ENCODE assay signal across 1 cellular context in the genomic region with DNA sequence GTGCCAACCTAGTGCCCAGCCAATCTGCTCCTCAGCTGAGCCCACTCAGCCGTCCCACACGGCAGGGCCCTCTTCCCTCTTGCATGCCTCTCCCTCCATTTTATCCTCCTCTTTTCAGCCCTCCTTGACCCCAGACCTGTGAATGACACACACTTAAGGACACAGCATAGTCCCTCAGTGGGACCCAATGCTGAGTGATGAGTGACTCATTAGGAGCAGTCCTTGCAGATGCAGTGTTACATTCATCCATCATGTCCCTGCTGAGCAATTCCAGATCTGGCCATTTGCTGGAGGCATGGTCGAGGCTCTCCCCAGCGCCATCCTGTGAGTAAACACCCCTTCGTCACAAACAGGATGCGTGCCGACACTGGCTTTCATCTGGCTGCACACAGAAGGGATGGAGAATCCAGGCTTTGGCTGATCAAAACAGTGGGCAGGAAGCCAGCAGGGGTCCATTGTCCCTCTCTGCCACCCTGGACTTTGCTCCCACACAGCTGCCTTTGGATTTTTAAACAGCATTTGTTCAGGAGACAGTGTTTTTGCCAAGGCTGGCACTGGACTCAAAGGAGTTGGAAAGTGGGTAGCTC.
TF ChIP-seq lines count a peak whose summit lies in the region.

No MANE protein-coding gene starts in this region.

TF ChIP-seq in WTC11, 78 proteins besides CTCF, POLR2A, EP300 and RAD21 (continued from another document):
- TF ChIP-seq AR (CRISPR knock-in tag; IDR thresholded peaks at IDR 0.05) (no peak), GABPB1 (CRISPR knock-in tag; IDR thresholded peaks at IDR 0.05) (peak; percentile 44; the same call in 1 of the 2 replicates)
TF ChIP-seq in WTC11: peak in this region for 1.
